Comparison of ENCODE assay signal across 16 cellular contexts in genomic region chr16:67516296-67517177, GRCh38. TPM values are rescaled to one million over a fixed set of nuclear protein-coding genes. Genes with fewer than 3 reads are reported as not detected.
DNase-seq lines count a peak whose midpoint lies in the region; ATAC-seq and TF ChIP-seq lines count a peak whose summit lies in the region.
"Had no signal": no experiment of that assay in that cellular context is flagged by ENCODE, and none has a peak within 500 bp of the region (broad histone marks: within the 10 kb centered on the region; RNA-seq: fewer than 3 reads in every experiment).

No MANE protein-coding gene starts in this region.

- TF ChIP-seq POLR2A in lower leg skin (IDR thresholded peaks at IDR 0.05) = no peak

- ATAC-seq in activated naive CD4-positive, alpha-beta T cell treated with anti-CD3 and anti-CD28 coated beads, Interleukin-2, amount 50 U/mL, for 72 hours = no peak
- ATAC-seq in HG03521 (IDR thresholded peaks at IDR 0.05; ENCODE audit: unreplicated experiment) = no peak
- ATAC-seq: pancreas had no signal

- peak overlapping the region in 1 of 2 donors; percentile 30 for H3K27ac Mint-ChIP-seq in activated naive CD4-positive, alpha-beta T cell treated with anti-CD3 and anti-CD28 coated beads, Interleukin-2, amount 50 U/mL, for 72 hours
- H3K27ac Mint-ChIP-seq: activated CD4-positive, alpha-beta T cell treated with anti-CD3 and anti-CD28 coated beads, Interleukin-2, amount 10 ng/mL, durations not matched to agents 7 days and 5 days had no signal

- H3K36me3 Mint-ChIP-seq in activated naive CD4-positive, alpha-beta T cell treated with anti-CD3 and anti-CD28 coated beads, Interleukin-2, amount 50 U/mL, for 72 hours = no peaks in the 10 kb centered on the region
- H3K36me3 Mint-ChIP-seq: CD4-positive, alpha-beta memory T cell had no signal

- H3K4me3 ChIP-seq in lower leg skin (ENCODE audit: low read depth, poor library complexity, severe bottlenecking) = no peak overlapping the region
- H3K4me3 ChIP-seq: pancreas, upper lobe of left lung had no signal

- no peak for TF ChIP-seq CTCF in lower leg skin (IDR thresholded peaks at IDR 0.05)

- DNase-seq in AG20443 (ENCODE audit: low spot score) = peak; percentile 59
- DNase-seq in M059J (ENCODE audit: low read depth) = peak; percentile 80
- DNase-seq in dedifferentiated amniotic fluid mesenchymal stem cell (ENCODE audit: extremely low spot score) = peak; percentile 47
- DNase-seq in myocyte (ENCODE audit: low read depth) = peak; percentile 48
- no peak for DNase-seq in lower leg skin (ENCODE audit: low spot score in 2 of 2)
- no peak for DNase-seq in activated naive CD4-positive, alpha-beta T cell treated with anti-CD3 and anti-CD28 coated beads, Interleukin-2, amount 50 U/mL, for 72 hours (ENCODE audit: low spot score in 2 of 2)
- DNase-seq in activated naive CD4-positive, alpha-beta T cell treated with Interleukin-2 at 50 U/mL for 16 hours = no peak
- DNase-seq: activated CD4-positive, alpha-beta T cell treated with anti-CD3 and anti-CD28 coated beads, Interleukin-2, amount 10 ng/mL, durations not matched to agents 7 days and 5 days; activated gamma-delta T cell treated with Interleukin-2 at 50 U/mL for 16 hours; CD4-positive, alpha-beta memory T cell; effector memory CD4-positive, alpha-beta T cell; NCI-H2171 treated with DMSO at 0.1 percent for 48 hours; pancreas; upper lobe of left lung had no signal

- intact Hi-C loops in lower leg skin (cut with DNase I; ENCODE audit: low total_unique reads) = no loop called here

- 67 to 73% methylated on average over 12 of the region's 12 CpGs for WGBS in lower leg skin, 2 donors

- H3K9me3 Mint-ChIP-seq in activated naive CD4-positive, alpha-beta T cell treated with anti-CD3 and anti-CD28 coated beads, Interleukin-2, amount 50 U/mL, for 72 hours = no peaks in the 10 kb centered on the region
- H3K9me3 Mint-ChIP-seq: activated CD4-positive, alpha-beta T cell treated with anti-CD3 and anti-CD28 coated beads, Interleukin-2, amount 10 ng/mL, durations not matched to agents 7 days and 5 days; CD4-positive, alpha-beta memory T cell had no signal

RNA-seq across cellular contexts. Expression of gene RIPOR1, which starts 12.1 kb away (rescaled TPM):
- total RNA-seq in M059J (2014; rRNA removed; shearing (Covaris generic)) = 16.6 and 34.4 TPM in 2 replicates
- total RNA-seq in myocyte = 32.4 and 37.8 TPM in 2 replicates
- 66.9 TPM for polyA plus RNA-seq in myocyte (2012)
- 10 to 100 TPM; 19.3 to 28.6 (median 23.6) TPM for total RNA-seq in lower leg skin
- 10 to 100 TPM; 34.1 to 41.4 TPM for total RNA-seq in activated naive CD4-positive, alpha-beta T cell treated with anti-CD3 and anti-CD28 coated beads, Interleukin-2, amount 50 U/mL, for 72 hours

RNA-seq across cellular contexts. Expression of gene AGRP, which starts 33.2 kb away (rescaled TPM):
- total RNA-seq in M059J (2014; rRNA removed; shearing (Covaris generic)) = not detected in 2 replicates
- total RNA-seq in myocyte (not detected in 2 replicates), lower leg skin (not detected)
- 0.14 TPM for polyA plus RNA-seq in myocyte (2012)
- under 1 TPM in 1 of 2 donors, not detected in 1; 0.64 TPM for total RNA-seq in activated naive CD4-positive, alpha-beta T cell treated with anti-CD3 and anti-CD28 coated beads, Interleukin-2, amount 50 U/mL, for 72 hours
- total RNA-seq: activated CD4-positive, alpha-beta T cell treated with anti-CD3 and anti-CD28 coated beads, Interleukin-2, amount 10 ng/mL, durations not matched to agents 7 days and 5 days; CD4-positive, alpha-beta memory T cell; pancreas; SK-MEL-5 had no signal
- polyA plus RNA-seq: CD4-positive, alpha-beta memory T cell had no signal

RNA-seq across cellular contexts. Expression of gene ATP6V0D1, which starts 35.6 kb away (rescaled TPM):
- total RNA-seq in M059J (2014; rRNA removed; shearing (Covaris generic)) = 156 and 160 TPM in 2 replicates
- total RNA-seq in myocyte = 190 and 234 TPM in 2 replicates
- polyA plus RNA-seq in myocyte (2012) = 165 TPM
- total RNA-seq in lower leg skin = 100 to 1,000 TPM; 114 to 141 (median 131) TPM
- total RNA-seq in activated naive CD4-positive, alpha-beta T cell treated with anti-CD3 and anti-CD28 coated beads, Interleukin-2, amount 50 U/mL, for 72 hours = 10 to 100 TPM; 20.4 to 22.5 TPM

RNA-seq across cellular contexts. Expression of gene CTCF, which starts 45.8 kb away (rescaled TPM):
- 24.8 and 38.8 TPM in 2 replicates for total RNA-seq in M059J (2014; rRNA removed; shearing (Covaris generic))
- total RNA-seq in myocyte (27.9 and 35.7 TPM in 2 replicates), lower leg skin (10 to 100 TPM; 41.0 to 49.9 (median 44.2) TPM)
- polyA plus RNA-seq in myocyte (2012) = 20.0 TPM
- 10 to 100 TPM; 51.5 to 62.1 TPM for total RNA-seq in activated naive CD4-positive, alpha-beta T cell treated with anti-CD3 and anti-CD28 coated beads, Interleukin-2, amount 50 U/mL, for 72 hours

Comparison
In these comparisons a context has a peak if more than half of its experiments do, and no peak if none do; other contexts are left out.
1. DNase-seq: peak in AG20443 (single experiment), M059J (single experiment), dedifferentiated amniotic fluid mesenchymal stem cell (single experiment) and myocyte (single experiment); none in lower leg skin (0 of 2), activated naive CD4-positive, alpha-beta T cell treated with anti-CD3 and anti-CD28 coated beads, Interleukin-2, amount 50 U/mL, for 72 hours (0 of 2) and activated naive CD4-positive, alpha-beta T cell treated with Interleukin-2 at 50 U/mL for 16 hours (single experiment).